9 cellular contexts compared by ENCODE assay signal in the genomic region with DNA sequence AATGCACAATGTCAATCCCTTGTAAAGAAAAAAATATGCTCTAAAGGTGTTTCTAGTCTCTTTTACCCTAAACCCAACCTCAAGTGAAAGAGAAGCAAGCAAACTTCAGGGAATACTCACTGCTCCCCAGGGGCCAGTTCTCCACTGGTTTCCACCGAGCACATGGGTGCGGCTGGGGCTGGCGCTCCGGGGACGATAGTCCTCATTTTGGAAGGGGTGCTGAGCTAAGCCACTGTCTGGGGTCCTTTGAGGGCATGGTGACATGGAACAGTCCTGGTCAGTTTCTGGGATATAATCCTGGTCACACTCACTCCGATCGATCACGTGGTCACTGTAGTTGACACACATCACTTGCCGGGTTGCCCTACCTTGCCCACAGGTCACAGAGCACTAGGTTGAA.
"Had no signal": no experiment of that assay in that cellular context is flagged by ENCODE, and none has a peak within 500 bp of the region (broad histone marks: within the 10 kb centered on the region; RNA-seq: fewer than 3 reads in every experiment).

No MANE protein-coding gene starts in this region.

- H2AFZ ChIP-seq: GM23248 had no signal

- H3K27ac ChIP-seq: GM23248, HL-60 had no signal

- H3K9me3 ChIP-seq: HAP-1 had no signal

- H3K9ac ChIP-seq: GM23248 had no signal

- ATAC-seq: HCT116, HepG2 had no signal

- H3K4me3 ChIP-seq: GM23248, HAP-1 had no signal

- FAIRE-seq: HepG2 had no signal

- DNase-seq: GM23248, GOT3, H7, HFFc6, KG1 had no signal

- H3K36me3 ChIP-seq: HAP-1 had no signal
